Comparison of ENCODE assay signal across 1 cellular context in the genomic region with DNA sequence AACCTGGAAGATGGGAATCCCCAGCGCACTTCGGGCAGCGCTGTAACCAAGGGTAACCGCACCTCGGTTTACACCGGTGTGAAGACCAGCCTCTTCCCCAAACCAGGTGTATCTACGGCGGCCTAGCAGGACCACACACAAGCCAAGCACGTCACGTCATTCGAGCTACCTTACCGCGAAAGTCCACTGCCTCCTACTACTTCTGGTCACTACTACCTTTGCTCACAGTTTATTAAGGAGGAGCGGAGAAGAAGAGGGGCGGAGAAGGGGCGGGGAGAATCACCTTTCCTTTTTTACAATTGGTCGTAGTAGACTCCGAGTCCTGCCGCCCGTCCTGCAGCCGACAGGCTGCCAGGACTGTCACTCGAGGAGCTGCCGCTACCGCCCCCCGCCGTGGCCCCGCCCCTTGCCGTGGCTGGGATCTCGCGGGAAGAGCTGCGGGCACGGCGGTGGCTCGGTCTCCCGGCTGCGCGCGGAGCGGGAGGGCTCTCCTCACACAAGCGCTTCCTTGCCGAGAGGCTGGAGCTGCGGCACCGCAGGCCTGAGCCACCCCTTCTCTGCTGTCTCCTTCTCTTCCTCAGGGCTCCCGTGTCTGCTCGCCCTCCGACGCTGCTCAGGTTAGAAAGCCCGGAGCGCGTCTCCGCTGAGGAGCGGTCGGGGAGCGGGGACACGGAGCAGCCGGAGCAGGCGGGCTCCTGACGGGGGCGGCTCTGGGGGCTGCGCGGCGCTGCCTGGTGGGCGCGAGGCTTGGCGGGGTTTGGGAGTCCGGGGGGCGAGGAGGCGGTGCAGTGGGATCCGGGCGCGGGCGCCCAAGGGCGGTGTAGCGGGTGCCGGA.
TF ChIP-seq lines count a peak whose summit lies in the region.

A gene (plus strand): TSS at position 495 of the 835 bp plus-strand sequence. CDS start 95,172 bp downstream, outside the sequence.

TF ChIP-seq in K562, 482 proteins besides CTCF, POLR2A, EP300 and RAD21 (continued from another document):
- TF ChIP-seq, protein P1, sequence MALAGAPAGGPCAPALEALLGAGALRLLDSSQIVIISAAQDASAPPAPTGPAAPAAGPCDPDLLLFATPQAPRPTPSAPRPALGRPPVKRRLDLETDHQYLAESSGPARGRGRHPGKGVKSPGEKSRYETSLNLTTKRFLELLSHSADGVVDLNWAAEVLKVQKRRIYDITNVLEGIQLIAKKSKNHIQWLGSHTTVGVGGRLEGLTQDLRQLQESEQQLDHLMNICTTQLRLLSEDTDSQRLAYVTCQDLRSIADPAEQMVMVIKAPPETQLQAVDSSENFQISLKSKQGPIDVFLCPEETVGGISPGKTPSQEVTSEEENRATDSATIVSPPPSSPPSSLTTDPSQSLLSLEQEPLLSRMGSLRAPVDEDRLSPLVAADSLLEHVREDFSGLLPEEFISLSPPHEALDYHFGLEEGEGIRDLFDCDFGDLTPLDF (CRISPR knock-in tag; IDR thresholded peaks at IDR 0.05): no peak
- TF ChIP-seq RBFOX2 (IDR thresholded peaks at IDR 0.05; ENCODE audit: low read depth, low read length): peak; percentile 97
- TF ChIP-seq POLR2H (tag; IDR thresholded peaks at IDR 0.05; ENCODE audit: low read depth): peak; percentile 74; the same call in 1 of the 2 replicates
- no peak for TF ChIP-seq NCOA1 (IDR thresholded peaks at IDR 0.05; ENCODE audit: low read depth)
- TF ChIP-seq CREB1 (IDR thresholded peaks at IDR 0.05): 0 out of 2 replicates have a peak, but pooled peaks have one; percentile 23
- peak; percentile 49; the same call in 1 of the 2 replicates for TF ChIP-seq CREB1 (CRISPR knock-in tag; IDR thresholded peaks at IDR 0.05)
- peak; percentile 71 for TF ChIP-seq FOS (IDR thresholded peaks at IDR 0.05; ENCODE audit: extremely low read depth, insufficient read length)
- TF ChIP-seq, protein P2, sequence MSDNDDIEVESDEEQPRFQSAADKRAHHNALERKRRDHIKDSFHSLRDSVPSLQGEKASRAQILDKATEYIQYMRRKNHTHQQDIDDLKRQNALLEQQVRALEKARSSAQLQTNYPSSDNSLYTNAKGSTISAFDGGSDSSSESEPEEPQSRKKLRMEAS (CRISPR knock-in tag; IDR thresholded peaks at IDR 0.05): 0 out of 2 replicates have a peak, but pooled peaks have one; percentile 12
- TF ChIP-seq ZBTB17 (CRISPR knock-in tag; IDR thresholded peaks at IDR 0.05): peak; percentile 59; the same call in 1 of the 2 replicates
- no peak for TF ChIP-seq COPS2 (conservative IDR thresholded peaks at IDR 0.05)
- TF ChIP-seq ATF7 (IDR thresholded peaks at IDR 0.05): peak; percentile 54; the same call in 1 of the 2 replicates
- no peak for TF ChIP-seq CBX8 (IDR thresholded peaks at IDR 0.05; ENCODE audit: borderline replicate concordance, extremely low read depth, low read depth, low read length, poor library complexity, severe bottlenecking)
- TF ChIP-seq POLR2B (IDR thresholded peaks at IDR 0.05; ENCODE audit: low read depth, partially characterized antibody): peak; percentile 88
- peak; percentile 99 for TF ChIP-seq POLR2G (IDR thresholded peaks at IDR 0.05; ENCODE audit: low read depth, low read length)
- TF ChIP-seq HNRNPLL (IDR thresholded peaks at IDR 0.05; ENCODE audit: low read depth, low read length, poor library complexity, severe bottlenecking): peak; percentile 72
- TF ChIP-seq KDM5B (IDR thresholded peaks at IDR 0.05; ENCODE audit: insufficient replicate concordance, low read depth, low read length): peak; percentile 90
- TF ChIP-seq BHLHE40 (IDR thresholded peaks at IDR 0.05; ENCODE audit: low read length): no peak
- TF ChIP-seq, protein P3, sequence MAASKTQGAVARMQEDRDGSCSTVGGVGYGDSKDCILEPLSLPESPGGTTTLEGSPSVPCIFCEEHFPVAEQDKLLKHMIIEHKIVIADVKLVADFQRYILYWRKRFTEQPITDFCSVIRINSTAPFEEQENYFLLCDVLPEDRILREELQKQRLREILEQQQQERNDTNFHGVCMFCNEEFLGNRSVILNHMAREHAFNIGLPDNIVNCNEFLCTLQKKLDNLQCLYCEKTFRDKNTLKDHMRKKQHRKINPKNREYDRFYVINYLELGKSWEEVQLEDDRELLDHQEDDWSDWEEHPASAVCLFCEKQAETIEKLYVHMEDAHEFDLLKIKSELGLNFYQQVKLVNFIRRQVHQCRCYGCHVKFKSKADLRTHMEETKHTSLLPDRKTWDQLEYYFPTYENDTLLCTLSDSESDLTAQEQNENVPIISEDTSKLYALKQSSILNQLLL (CRISPR knock-in tag; IDR thresholded peaks at IDR 0.05; ENCODE audit: borderline replicate concordance): no peak
- no peak for TF ChIP-seq ZNF57 (CRISPR knock-in tag; IDR thresholded peaks at IDR 0.05)
- TF ChIP-seq POLR2AphosphoS5 (IDR thresholded peaks at IDR 0.05; ENCODE audit: control insufficient read depth, insufficient read depth, low read depth, low read length): peak; percentile 54; the same call in 1 of the 2 replicates
- TF ChIP-seq GTF2F1 (IDR thresholded peaks at IDR 0.05; ENCODE audit: low read depth, low read length): no peak
- TF ChIP-seq L3MBTL2 (IDR thresholded peaks at IDR 0.05): peak; percentile 43; the same call in 1 of the 2 replicates
- peak; percentile 55; the same call in 1 of the 2 replicates for TF ChIP-seq MBD2 (IDR thresholded peaks at IDR 0.05; ENCODE audit: borderline replicate concordance, low read depth)
- TF ChIP-seq ZNF175 (CRISPR knock-in tag; IDR thresholded peaks at IDR 0.05; ENCODE audit: low read depth): no peak
- TF ChIP-seq SP2 (IDR thresholded peaks at IDR 0.05; ENCODE audit: extremely low read depth, low read depth, low read length, poor library complexity, severe bottlenecking): peak; percentile 68
- TF ChIP-seq SIN3A (IDR thresholded peaks at IDR 0.05; ENCODE audit: borderline replicate concordance in 2 of 2, control insufficient read depth in 1 of 2, low read depth in 2 of 2, low read length in 2 of 2): peak in 1 of 2 experiments; percentile 33; a peak in 1 of 4 replicates
- no peak for TF ChIP-seq ZC3H11A (IDR thresholded peaks at IDR 0.05; ENCODE audit: low read depth, low read length)
- peak; percentile 52 for TF ChIP-seq PHF20 (IDR thresholded peaks at IDR 0.05; ENCODE audit: partially characterized antibody)
- no peak for TF ChIP-seq HMG20A (CRISPR knock-in tag; conservative IDR thresholded peaks at IDR 0.05)
- TF ChIP-seq CHD4 (IDR thresholded peaks at IDR 0.05; ENCODE audit: insufficient read depth, insufficient replicate concordance, low read depth, low read length, poor library complexity, severe bottlenecking): no peak
- no peak for TF ChIP-seq ZNF354B (CRISPR knock-in tag; IDR thresholded peaks at IDR 0.05)
- TF ChIP-seq ZBTB1 (CRISPR knock-in tag; IDR thresholded peaks at IDR 0.05; ENCODE audit: borderline replicate concordance, low read depth): peak; percentile 48; the same call in 1 of the 2 replicates
- TF ChIP-seq NFATC3 (IDR thresholded peaks at IDR 0.05): no peak
- no peak for TF ChIP-seq FUS (optimal IDR thresholded peaks at IDR 0.05; ENCODE audit: low read depth, low read length)
- peak; percentile 49 for TF ChIP-seq HMGN3 (IDR thresholded peaks at IDR 0.05; ENCODE audit: borderline replicate concordance, extremely low read depth, insufficient read length, low read depth, low read length)
- no peak for TF ChIP-seq FOXA1 (IDR thresholded peaks at IDR 0.05; ENCODE audit: borderline replicate concordance)
- TF ChIP-seq CCNT2 (IDR thresholded peaks at IDR 0.05; ENCODE audit: borderline replicate concordance, extremely low read depth, insufficient read length, low read depth, low read length): peak; percentile 41
- TF ChIP-seq ATF1 (CRISPR knock-in tag; IDR thresholded peaks at IDR 0.05): 0 out of 2 replicates have a peak, but pooled peaks have one; percentile 23
- TF ChIP-seq ATF1 (tag; IDR thresholded peaks at IDR 0.05): peak; percentile 65
- TF ChIP-seq SLC30A9 (CRISPR knock-in tag; IDR thresholded peaks at IDR 0.05): no peak
- peak; percentile 49; the same call in 1 of the 2 replicates for TF ChIP-seq PML (IDR thresholded peaks at IDR 0.05; ENCODE audit: low read length)
